In the genomic region with DNA sequence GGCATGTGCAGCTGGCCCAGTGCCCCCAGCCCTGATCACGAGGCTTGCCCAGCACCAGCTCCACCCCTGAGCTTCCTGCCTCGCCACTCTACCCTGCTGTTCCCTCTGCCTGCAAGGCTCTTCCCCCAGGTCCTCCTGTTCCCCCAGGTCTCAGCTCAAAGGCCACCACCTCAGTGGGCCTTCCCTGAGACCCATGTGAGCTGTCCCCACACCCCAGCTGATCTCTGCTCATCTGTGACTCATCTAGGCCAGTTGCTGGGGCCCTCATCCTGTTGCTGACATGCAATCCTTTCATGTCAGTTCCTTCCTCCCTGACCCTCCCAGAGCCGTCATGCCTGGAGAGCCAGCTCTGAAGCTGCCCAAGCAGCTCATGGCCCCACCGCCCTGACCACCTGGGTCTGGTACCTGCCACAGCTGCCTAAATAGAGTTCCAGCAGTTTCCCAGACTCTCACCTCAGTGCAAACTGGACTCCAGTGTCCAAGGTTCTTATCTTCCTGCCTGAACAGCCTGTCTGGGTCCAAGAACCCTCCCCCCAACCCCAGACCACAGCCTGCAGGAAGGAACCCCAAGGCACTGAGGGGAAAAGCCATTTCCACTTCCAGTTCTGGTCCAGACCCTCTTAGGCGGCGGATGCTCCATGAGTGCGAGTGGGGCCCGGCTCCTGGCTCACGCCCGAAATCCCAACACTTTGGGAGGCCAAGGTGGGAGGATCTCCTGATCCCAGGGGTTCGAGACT, we compare ENCODE assay signal across 11 cellular contexts.
DNase-seq lines count a peak whose midpoint lies in the region; ATAC-seq and TF ChIP-seq lines count a peak whose summit lies in the region.
"Had no signal": no experiment of that assay in that cellular context is flagged by ENCODE, and none has a peak within 500 bp of the region (broad histone marks: within the 10 kb centered on the region; RNA-seq: fewer than 3 reads in every experiment).

No MANE protein-coding gene starts in this region.

- H3K9ac ChIP-seq in SK-N-SH = no peak overlapping the region

- peaks cover 8 to 41% of the 10 kb centered on the region in 2 donors for H3K4me1 Mint-ChIP-seq in effector memory CD8-positive, alpha-beta T cell (ENCODE audit: low read depth in 2 of 2)

- H3F3A ChIP-seq in SK-N-SH (replicated peaks; ENCODE audit: insufficient read depth) = no peaks in the 10 kb centered on the region

- TF ChIP-seq CTCF in SK-N-SH (IDR thresholded peaks at IDR 0.05) = no peak

- H3K79me2 ChIP-seq in SK-N-SH (ENCODE audit: insufficient read depth) = no peaks in the 10 kb centered on the region

- H3K36me3 Mint-ChIP-seq in effector memory CD8-positive, alpha-beta T cell (ENCODE audit: insufficient read depth) = no peaks in the 10 kb centered on the region

- H3K9me3 ChIP-seq in SK-N-SH (no peaks in the 10 kb centered on the region), HAP-1 (no peaks in the 10 kb centered on the region)
- H3K9me3 ChIP-seq: A549 had no signal

- peak overlapping the region; percentile 34 to 70 for H3K4me3 Mint-ChIP-seq in effector memory CD8-positive, alpha-beta T cell

- no peak overlapping the region for H3K27ac ChIP-seq in SK-N-SH (ENCODE audit: low read depth in 2 of 2, low read length in 1 of 2)
- H3K27ac ChIP-seq: A549 had no signal

- no peaks in the 10 kb centered on the region for H3K9me2 ChIP-seq in SK-N-SH

- CTCF ChIA-PET in SK-N-SH (lab: Yijun Ruan, JAX) = interaction anchor here (2.0 kb wide), 1 partner anchor 98 kb away, joined by 11 read pairs; no protein-coding TSS in a partner anchor

- TF ChIP-seq EP300 in SK-N-SH (IDR thresholded peaks at IDR 0.05; ENCODE audit: borderline replicate concordance in 1 of 2, low read depth in 1 of 2, low read length in 1 of 2) = no peak

- ATAC-seq in SK-N-SH treated with all-trans-retinoic acid at 6 μM for 48 hours = peak; percentile 34; the same call in 2 of the 3 replicates
- ATAC-seq in effector memory CD8-positive, alpha-beta T cell (replicated peaks) = peak; percentile 88
- ATAC-seq in GM18909 (IDR thresholded peaks at IDR 0.05; ENCODE audit: poor library complexity, unreplicated experiment) = no peak
- ATAC-seq: A549 had no signal

- no peaks in the 10 kb centered on the region for H4K20me1 ChIP-seq in SK-N-SH (ENCODE audit: insufficient read depth)

- peaks cover 28 to 38% of the 10 kb centered on the region in 2 donors for H3K27me3 Mint-ChIP-seq in effector memory CD8-positive, alpha-beta T cell

- no peak overlapping the region for H3K4me2 ChIP-seq in SK-N-SH
- H3K4me2 ChIP-seq: A549 had no signal

- no peak overlapping the region for H2AFZ ChIP-seq in SK-N-SH (ENCODE audit: low read depth)

- 64% methylated on average over 11 of the region's 11 CpGs for WGBS in SK-N-SH (ENCODE audit: low lambda C conversion rate)

- H3K4me1 ChIP-seq in SK-N-SH (ENCODE audit: control insufficient read depth in 1 of 2, insufficient read depth in 2 of 2, low read depth in 1 of 2, low read length in 1 of 2) (peaks cover 0 to 16% of the 10 kb centered on the region in 2 experiments; a peak in 1 of 4 replicates), HAP-1 (no peaks in the 10 kb centered on the region)
- H3K4me1 ChIP-seq: A549 had no signal

- H3K27ac Mint-ChIP-seq in effector memory CD8-positive, alpha-beta T cell = peak overlapping the region in 1 of 2 donors; percentile 76

- no peaks in the 10 kb centered on the region for H3K36me3 ChIP-seq in SK-N-SH (replicated peaks in 1 of 2; ENCODE audit: control insufficient read depth in 1 of 2, insufficient read depth in 2 of 2, low read length in 1 of 2)
- no peaks in the 10 kb centered on the region for H3K36me3 ChIP-seq in HAP-1 (replicated peaks)

- POLR2A ChIA-PET in SK-N-SH (lab: Yijun Ruan, JAX) = no interaction called here

- H3K9me3 Mint-ChIP-seq in effector memory CD8-positive, alpha-beta T cell = peaks cover 0 to 2% of the 10 kb centered on the region in 2 donors

- H3K27me3 ChIP-seq in SK-N-SH (ENCODE audit: insufficient read depth) (no peaks in the 10 kb centered on the region), HAP-1 (ENCODE audit: low read depth) (no peaks in the 10 kb centered on the region)

- in situ Hi-C loops in HAP-1 (cut with MboI; ENCODE audit: low sequenced_read_pairs) = no loop called here

- DNase-seq in SK-N-SH = no peak
- DNase-seq in OCI-M1 (lab: John Stamatoyannopoulos, UW) = peak; percentile 7
- DNase-seq in effector memory CD8-positive, alpha-beta T cell = peak in 2 of 3 experiments; percentile 18 to 29
- peak; percentile 4 for DNase-seq in pulmonary artery endothelial cell (ENCODE audit: low read depth, low spot score)
- DNase-seq in NCI-H2171 treated with DMSO at 0.1 percent for 48 hours (lab: John Stamatoyannopoulos, UW) = no peak
- DNase-seq in HAP-1 (ENCODE audit: low spot score in 2 of 2) = no peak
- DNase-seq: activated CD8-positive, alpha-beta memory T cell treated with anti-CD3 and anti-CD28 coated beads, Interleukin-2, amount 50 U/mL, for 4 hours; NCI-H2029 had no signal

- no peak for TF ChIP-seq RAD21 in SK-N-SH (IDR thresholded peaks at IDR 0.05; ENCODE audit: low read length)

- H3K4me3 ChIP-seq in SK-N-SH (ENCODE audit: low read depth in 2 of 2, low read length in 1 of 2) = no peak overlapping the region
- H3K4me3 ChIP-seq in HAP-1 = no peak overlapping the region
- H3K4me3 ChIP-seq: A549 had no signal

TF ChIP-seq in SK-N-SH treated with all-trans-retinoic acid at 6 μM for 48 hours, 23 proteins besides CTCF, POLR2A, EP300 and RAD21 (continues in another document):
- TF ChIP-seq ZNF8 (CRISPR knock-in tag; IDR thresholded peaks at IDR 0.05) = no peak
- TF ChIP-seq CSDC2 (CRISPR knock-in tag; IDR thresholded peaks at IDR 0.05) = no peak
- no peak for TF ChIP-seq GLIS3 (CRISPR knock-in tag; IDR thresholded peaks at IDR 0.05)
- TF ChIP-seq SNAI2 (CRISPR knock-in tag; IDR thresholded peaks at IDR 0.05) = no peak
- no peak for TF ChIP-seq TSHZ2 (CRISPR knock-in tag; IDR thresholded peaks at IDR 0.05)
- TF ChIP-seq TCF4 (CRISPR knock-in tag; IDR thresholded peaks at IDR 0.05; ENCODE audit: borderline replicate concordance) = no peak
- TF ChIP-seq ZC3H10 (CRISPR knock-in tag; IDR thresholded peaks at IDR 0.05) = no peak

TF ChIP-seq in SK-N-SH, 30 proteins besides CTCF, POLR2A, EP300 and RAD21:
- TF ChIP-seq PBX3 (IDR thresholded peaks at IDR 0.05) = no peak
- no peak for TF ChIP-seq FOXJ3 (CRISPR knock-in tag; IDR thresholded peaks at IDR 0.05)
- TF ChIP-seq USF2 (IDR thresholded peaks at IDR 0.05; ENCODE audit: borderline replicate concordance, low read depth, low read length) = no peak
- no peak for TF ChIP-seq GABPA (IDR thresholded peaks at IDR 0.05; ENCODE audit: low read depth)
- no peak for TF ChIP-seq TEAD4 (IDR thresholded peaks at IDR 0.05; ENCODE audit: borderline replicate concordance, insufficient read depth)
- no peak for TF ChIP-seq NRF1 (IDR thresholded peaks at IDR 0.05; ENCODE audit: low read depth, low read length)
- no peak for TF ChIP-seq JUND (IDR thresholded peaks at IDR 0.05)
- no peak for TF ChIP-seq SIN3A (IDR thresholded peaks at IDR 0.05; ENCODE audit: borderline replicate concordance, low read depth, low read length)
- TF ChIP-seq SMC3 (IDR thresholded peaks at IDR 0.05; ENCODE audit: low read depth, low read length) = no peak
- no peak for TF ChIP-seq RFX5 (IDR thresholded peaks at IDR 0.05; ENCODE audit: low read length)
- no peak for TF ChIP-seq RCOR1 (IDR thresholded peaks at IDR 0.05; ENCODE audit: low read length)
- TF ChIP-seq ZBTB33 (IDR thresholded peaks at IDR 0.05; ENCODE audit: borderline replicate concordance, low read depth) = no peak
- no peak for TF ChIP-seq CHD2 (IDR thresholded peaks at IDR 0.05; ENCODE audit: low read length, partially characterized antibody)

Comparison
In these comparisons a context has a peak if more than half of its experiments do, and no peak if none do; other contexts are left out.
1. DNase-seq: peak in OCI-M1 (single experiment), effector memory CD8-positive, alpha-beta T cell (2 of 3) and pulmonary artery endothelial cell (single experiment); none in SK-N-SH (single experiment), NCI-H2171 treated with DMSO at 0.1 percent for 48 hours (single experiment) and HAP-1 (0 of 2).